8 cellular contexts compared by ENCODE assay signal in genomic region chr1:66331641-66332523, GRCh38.
A peak's percentile ranks its signal among the peaks of the same experiment; 100 is the strongest.
DNase-seq lines count a peak whose midpoint lies in the region; ATAC-seq and TF ChIP-seq lines count a peak whose summit lies in the region.

No MANE protein-coding gene starts in this region.

- H3K27ac ChIP-seq in BLaER1 treated with 17β-estradiol and CSF1 and Interleukin-3, amounts not matched to agents 10 nM and 100 nM = peak overlapping the region in 9 of 11 experiments; percentile 27 to 94 (median 43); a peak in 15 of 22 replicates
- H3K27ac ChIP-seq in Panc1 (ENCODE audit: low read length) = no peak overlapping the region
- H3K27ac ChIP-seq in left ventricle myocardium inferior (replicated peaks) = peak overlapping the region; percentile 90
- H3K27ac ChIP-seq in prostate gland = peak overlapping the region; percentile 88

- intact Hi-C loops in Panc1 (cut with micrococcal nuclease; ENCODE audit: unreplicated experiment) (no loop called here), left ventricle myocardium inferior (cut with micrococcal nuclease) (no loop called here), prostate gland (cut with DNase I) (loop anchor here (1.0 kb wide), 1 partner anchor 61 kb away; no protein-coding TSS in a partner anchor)

- H3K27me3 ChIP-seq in BLaER1 treated with 17β-estradiol and CSF1 and Interleukin-3, amounts not matched to agents 10 nM and 100 nM = peaks cover 0 to 40% (median 27%) of the 10 kb centered on the region in 11 experiments; a peak in 16 of 22 replicates
- H3K27me3 ChIP-seq in Panc1 (ENCODE audit: control insufficient read depth, insufficient read depth, low read length) (peaks cover 22% of the 10 kb centered on the region), adipocyte (replicated peaks; ENCODE audit: control insufficient read depth, insufficient read depth, low read length) (no peaks in the 10 kb centered on the region), left ventricle myocardium inferior (ENCODE audit: low read depth) (no peaks in the 10 kb centered on the region), prostate gland (replicated peaks; ENCODE audit: insufficient read depth) (no peaks in the 10 kb centered on the region)

- in situ Hi-C loops in Panc1 (cut with HindIII; ENCODE audit: low pct_unique_long_range_greater_than_20kb, low sequenced_read_pairs) = no loop called here

- DNase-seq in Panc1 (ENCODE audit: low read depth, low spot score) (no peak), adipocyte (ENCODE audit: low read depth) (peak; percentile 76), left ventricle myocardium inferior (peak; percentile 70), prostate gland (ENCODE audit: low spot score) (peak; percentile 85), GM10266 (ENCODE audit: extremely low spot score) (no peak), OCI-M2 (lab: John Stamatoyannopoulos, UW; ENCODE audit: unreplicated experiment) (no peak)

- peaks cover 0 to under 1% (median 0%) of the 10 kb centered on the region in 11 experiments; a peak in 1 of 22 replicates for H3K9me3 ChIP-seq in BLaER1 treated with 17β-estradiol and CSF1 and Interleukin-3, amounts not matched to agents 10 nM and 100 nM (replicated peaks in 1 of 11)
- H3K9me3 ChIP-seq in Panc1 (ENCODE audit: control insufficient read depth, insufficient read depth, low read depth, low read length) = no peaks in the 10 kb centered on the region
- H3K9me3 ChIP-seq in adipocyte (ENCODE audit: control insufficient read depth, low read length) = no peaks in the 10 kb centered on the region
- H3K9me3 ChIP-seq in left ventricle myocardium inferior (replicated peaks) = no peaks in the 10 kb centered on the region
- no peaks in the 10 kb centered on the region for H3K9me3 ChIP-seq in prostate gland

- no peak for TF ChIP-seq CTCF in Panc1 (IDR thresholded peaks at IDR 0.05)
- peak; percentile 51 for TF ChIP-seq CTCF in left ventricle myocardium inferior (IDR thresholded peaks at IDR 0.05; ENCODE audit: borderline replicate concordance)
- peak in 2 of 4 experiments; percentile 50 to 52 for TF ChIP-seq CTCF in prostate gland (IDR thresholded peaks at IDR 0.05)
- TF ChIP-seq CTCF in GM10266 (IDR thresholded peaks at IDR 0.05; ENCODE audit: control insufficient read depth, insufficient read depth, low read depth, missing control alignments) = no peak

- BruUV-seq in Panc1 (replicated peaks; lab: Mats Ljungman, UMichigan) = no TSS peak

- no peaks in the 10 kb centered on the region for H4K20me1 ChIP-seq in BLaER1 treated with 17β-estradiol and CSF1 and Interleukin-3, amounts not matched to agents 10 nM and 100 nM

- ATAC-seq in GM21786 (IDR thresholded peaks at IDR 0.05; ENCODE audit: unreplicated experiment) (peak; percentile 18), Panc1 (peak; percentile 53; the same call in 1 of the 2 replicates)

- peak overlapping the region; percentile 30 to 85 (median 59); a peak in 17 of 22 replicates for H3K9ac ChIP-seq in BLaER1 treated with 17β-estradiol and CSF1 and Interleukin-3, amounts not matched to agents 10 nM and 100 nM
- H3K9ac ChIP-seq in adipocyte (ENCODE audit: low read length) = peak overlapping the region; percentile 67

- CTCF ChIA-PET in Panc1 (lab: Charles Lee) = no interaction called here

- peak overlapping the region; percentile 43 to 73 (median 61) for H3K4me3 ChIP-seq in BLaER1 treated with 17β-estradiol and CSF1 and Interleukin-3, amounts not matched to agents 10 nM and 100 nM
- H3K4me3 ChIP-seq in Panc1 (ENCODE audit: low read depth in 2 of 2, low read length in 2 of 2) = peak overlapping the region in 1 of 2 experiments; percentile 3; a peak in 2 of 4 replicates
- peak overlapping the region; percentile 80 for H3K4me3 ChIP-seq in adipocyte (ENCODE audit: low read length)
- H3K4me3 ChIP-seq in left ventricle myocardium inferior = peak overlapping the region; percentile 74
- peak overlapping the region; percentile 46 to 49 for H3K4me3 ChIP-seq in prostate gland

- POLR2A ChIA-PET in Panc1 (lab: Charles Lee) = interaction anchor here (0.6 kb wide), 1 partner anchor 16 kb away, joined by 3 read pairs; no protein-coding TSS in a partner anchor

- H3K4me2 ChIP-seq in BLaER1 treated with 17β-estradiol and CSF1 and Interleukin-3, amounts not matched to agents 10 nM and 100 nM = peak overlapping the region; percentile 65 to 92 (median 84)

- under 1% methylated on average over 17 of the region's 17 CpGs for WGBS in prostate gland

- H3K36me3 ChIP-seq in BLaER1 treated with 17β-estradiol and CSF1 and Interleukin-3, amounts not matched to agents 10 nM and 100 nM = 0 out of 22 replicates have a peak, but pooled peaks cover 0 to under 1% (median 0%) of the 10 kb centered on the region in 11 experiments
- H3K36me3 ChIP-seq in Panc1 (ENCODE audit: control insufficient read depth, insufficient read depth, low read length) = no peaks in the 10 kb centered on the region; the same call in 1 of the 2 replicates
- no peaks in the 10 kb centered on the region for H3K36me3 ChIP-seq in adipocyte (ENCODE audit: control insufficient read depth, insufficient read depth, low read length, severe bottlenecking)
- no peaks in the 10 kb centered on the region for H3K36me3 ChIP-seq in left ventricle myocardium inferior
- H3K36me3 ChIP-seq in prostate gland = no peaks in the 10 kb centered on the region

- peak; percentile 34 for TF ChIP-seq POLR2A in prostate gland (IDR thresholded peaks at IDR 0.05)

- peaks cover 61 to 96% (median 79%) of the 10 kb centered on the region in 10 experiments for H3K4me1 ChIP-seq in BLaER1 treated with 17β-estradiol and CSF1 and Interleukin-3, amounts not matched to agents 10 nM and 100 nM
- H3K4me1 ChIP-seq in Panc1 (ENCODE audit: control insufficient read depth, insufficient read depth, low read length) = no peaks in the 10 kb centered on the region; the same call in 1 of the 2 replicates
- H3K4me1 ChIP-seq in adipocyte (ENCODE audit: control insufficient read depth, insufficient read depth, low read length) = peaks cover 12% of the 10 kb centered on the region
- peaks cover 65% of the 10 kb centered on the region for H3K4me1 ChIP-seq in left ventricle myocardium inferior
- peaks cover 3% of the 10 kb centered on the region for H3K4me1 ChIP-seq in prostate gland (replicated peaks)

Comparison
In these comparisons a context has a peak if more than half of its experiments do, and no peak if none do; other contexts are left out.
1. DNase-seq: peak in adipocyte (single experiment), left ventricle myocardium inferior (single experiment) and prostate gland (single experiment); none in Panc1 (single experiment), GM10266 (single experiment) and OCI-M2 (single experiment).